1 cellular context compared by ENCODE assay signal in the genomic region with DNA sequence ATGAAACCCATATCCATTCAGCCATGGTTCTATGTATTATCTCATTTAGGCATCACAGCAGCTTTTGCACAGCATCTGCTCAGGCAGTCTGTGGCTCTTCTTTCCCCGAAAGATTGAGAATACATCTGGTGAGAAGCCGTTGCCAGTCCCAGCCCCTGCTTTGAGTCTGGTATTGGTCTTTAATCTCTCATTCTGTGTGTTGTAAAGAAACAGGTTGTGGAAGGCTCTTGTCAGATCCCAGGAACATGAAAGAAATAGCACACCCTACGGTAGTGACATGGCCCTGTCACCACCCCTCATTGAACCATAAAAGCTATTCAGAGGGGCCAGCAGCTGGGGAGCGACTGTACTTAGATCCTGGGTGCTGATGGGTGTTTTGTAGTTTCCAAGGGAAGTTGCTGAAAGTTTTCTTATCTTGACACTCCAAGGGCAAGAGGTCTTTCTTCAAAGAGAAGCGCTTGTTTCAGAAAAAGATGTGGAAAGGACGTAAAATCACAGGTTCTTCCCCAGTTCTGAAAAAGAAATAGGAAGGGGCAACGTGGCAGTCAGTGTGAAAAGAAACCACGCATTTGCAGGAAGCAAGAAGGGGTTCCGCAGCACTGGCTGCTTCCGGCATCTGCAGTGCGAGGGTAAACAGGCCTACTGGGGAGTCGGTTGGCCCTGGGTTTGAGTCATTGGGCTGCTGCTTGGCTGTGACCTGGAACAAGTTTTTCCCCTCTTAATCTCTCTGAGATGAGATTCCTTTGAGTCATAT.
TF ChIP-seq lines count a peak whose summit lies in the region.

No MANE protein-coding gene starts in this region.

TF ChIP-seq in WTC11, 78 proteins besides CTCF, POLR2A, EP300 and RAD21 (continued from another document):
- TF ChIP-seq, protein P1, sequence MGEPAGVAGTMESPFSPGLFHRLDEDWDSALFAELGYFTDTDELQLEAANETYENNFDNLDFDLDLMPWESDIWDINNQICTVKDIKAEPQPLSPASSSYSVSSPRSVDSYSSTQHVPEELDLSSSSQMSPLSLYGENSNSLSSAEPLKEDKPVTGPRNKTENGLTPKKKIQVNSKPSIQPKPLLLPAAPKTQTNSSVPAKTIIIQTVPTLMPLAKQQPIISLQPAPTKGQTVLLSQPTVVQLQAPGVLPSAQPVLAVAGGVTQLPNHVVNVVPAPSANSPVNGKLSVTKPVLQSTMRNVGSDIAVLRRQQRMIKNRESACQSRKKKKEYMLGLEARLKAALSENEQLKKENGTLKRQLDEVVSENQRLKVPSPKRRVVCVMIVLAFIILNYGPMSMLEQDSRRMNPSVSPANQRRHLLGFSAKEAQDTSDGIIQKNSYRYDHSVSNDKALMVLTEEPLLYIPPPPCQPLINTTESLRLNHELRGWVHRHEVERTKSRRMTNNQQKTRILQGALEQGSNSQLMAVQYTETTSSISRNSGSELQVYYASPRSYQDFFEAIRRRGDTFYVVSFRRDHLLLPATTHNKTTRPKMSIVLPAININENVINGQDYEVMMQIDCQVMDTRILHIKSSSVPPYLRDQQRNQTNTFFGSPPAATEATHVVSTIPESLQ (CRISPR knock-in tag; IDR thresholded peaks at IDR 0.05), result no peak
